18 cellular contexts compared by ENCODE assay signal in the genomic region with DNA sequence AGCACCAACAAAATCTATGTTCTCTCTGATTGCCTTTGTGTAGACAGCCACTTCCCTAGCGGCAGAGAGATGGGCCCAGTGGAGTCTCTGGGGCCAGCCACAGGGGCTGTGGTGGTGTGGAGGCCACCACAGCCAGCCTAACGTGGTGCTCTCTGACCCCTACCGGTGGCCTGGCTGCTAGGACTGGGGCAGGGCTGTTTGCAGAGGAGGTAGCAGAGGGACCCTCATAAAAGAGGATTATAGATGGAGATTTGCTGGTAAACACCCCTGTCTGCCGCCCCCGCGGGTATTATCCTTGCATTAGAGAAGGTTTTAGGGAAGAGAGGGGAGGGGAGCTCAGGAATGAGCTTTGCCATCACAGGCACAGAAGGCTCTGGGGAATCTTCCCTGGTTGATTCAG.
DNase-seq lines count a peak whose midpoint lies in the region; ATAC-seq and TF ChIP-seq lines count a peak whose summit lies in the region.
"Had no signal": no experiment of that assay in that cellular context is flagged by ENCODE, and none has a peak within 500 bp of the region (broad histone marks: within the 10 kb centered on the region; RNA-seq: fewer than 3 reads in every experiment).

No MANE protein-coding gene starts in this region.

- intact Hi-C loops in ovary (cut with DNase I), result no loop called here

- CTCF ChIA-PET in HEK293 (lab: Yijun Ruan, JAX) (interaction anchor here (1.6 kb wide), 1 partner anchor 79 kb away, joined by 4 read pairs; no protein-coding TSS in a partner anchor), WTC11 (lab: Charles Lee) (interaction anchor here (0.6 to 2.1 kb wide), 5 partner anchors 14 to 236 kb away, joined by 3 to 7 read pairs (median 4); no protein-coding TSS in a partner anchor)

- H3K4me1 Mint-ChIP-seq in WTC11 (peaks cover 18% of the 10 kb centered on the region), neural crest cell (peaks cover 12% of the 10 kb centered on the region)
- H3K4me1 Mint-ChIP-seq: CD14-positive monocyte had no signal

- H3K27me3 Mint-ChIP-seq in WTC11 (ENCODE audit: low read depth), result no peaks in the 10 kb centered on the region
- H3K27me3 Mint-ChIP-seq in neural crest cell (ENCODE audit: low read depth), result no peaks in the 10 kb centered on the region

- in situ Hi-C loops in GM13977 (cut with MboI; ENCODE audit: low pct_unique_long_range_greater_than_20kb, low sequenced_read_pairs, unreplicated experiment), result no loop called here

- no peak for DNase-seq in GM06990 (ENCODE audit: extremely low read depth, insufficient read length)
- DNase-seq in WTC11 (ENCODE audit: low spot score), result peak; percentile 24
- no peak for DNase-seq in neural crest cell (ENCODE audit: low read depth, low spot score)
- DNase-seq in activated naive CD4-positive, alpha-beta T cell treated with anti-CD3 and anti-CD28 coated beads, Interleukin-2, amount 50 U/mL, for 16 hours, result no peak
- DNase-seq in GM13977 (ENCODE audit: low spot score), result no peak
- no peak for DNase-seq in ovary
- no peak for DNase-seq in NK-92 (lab: John Stamatoyannopoulos, UW; ENCODE audit: unreplicated experiment)
- DNase-seq: ACHN, AML-193, EL, NCI-H1092, NCI-H1694, NCI-H345, NCI-H69, Peyer's patch had no signal

- no peak for ATAC-seq in WTC11
- ATAC-seq: Right ventricle myocardium inferior had no signal

- no peaks in the 10 kb centered on the region for H3K4me1 ChIP-seq in HEK293 (ENCODE audit: control insufficient read depth, insufficient read depth, low read length)
- H3K4me1 ChIP-seq in ovary (ENCODE audit: insufficient read depth), result no peaks in the 10 kb centered on the region
- H3K4me1 ChIP-seq: Peyer's patch had no signal

- TF ChIP-seq EP300 in ovary (IDR thresholded peaks at IDR 0.05), result no peak

- WGBS in ovary, 3 donors, result 61 to 82% (median 73%) methylated on average over 6 of the region's 6 CpGs

- H3K27ac Mint-ChIP-seq in WTC11, result no peak overlapping the region
- H3K27ac Mint-ChIP-seq in neural crest cell (ENCODE audit: unreplicated experiment), result no peak overlapping the region

- H3K36me3 Mint-ChIP-seq in WTC11 (no peaks in the 10 kb centered on the region), neural crest cell (ENCODE audit: low read depth) (no peaks in the 10 kb centered on the region)
- H3K36me3 Mint-ChIP-seq: CD14-positive monocyte had no signal

- H3K27ac ChIP-seq in HEK293 (ENCODE audit: extremely low read depth, low read depth, low read length), result no peak overlapping the region
- H3K27ac ChIP-seq in ovary, result no peak overlapping the region
- H3K27ac ChIP-seq: Peyer's patch had no signal

- H3K27me3 ChIP-seq in GM06990 (replicated peaks; ENCODE audit: control insufficient read depth, insufficient read depth, low read length) (peaks cover 2% of the 10 kb centered on the region; the same call in 1 of the 2 replicates), ovary (no peaks in the 10 kb centered on the region)
- H3K27me3 ChIP-seq: Peyer's patch had no signal

- TF ChIP-seq CTCF in GM06990 (IDR thresholded peaks at IDR 0.05; ENCODE audit: insufficient read depth, low read length, poor library complexity, severe bottlenecking) (peak; percentile 16), HEK293 (tag by site-specific recombination; IDR thresholded peaks at IDR 0.05) (no peak), WTC11 (IDR thresholded peaks at IDR 0.05) (no peak), neural crest cell (conservative IDR thresholded peaks at IDR 0.05) (peak; percentile 17), GM13977 (IDR thresholded peaks at IDR 0.05; ENCODE audit: extremely low read depth, insufficient read depth, missing control alignments) (no peak), ovary (IDR thresholded peaks at IDR 0.05) (no peak)

- no peak overlapping the region for H3K4me3 ChIP-seq in GM06990 (replicated peaks; ENCODE audit: low read depth, low read length)
- no peak overlapping the region for H3K4me3 ChIP-seq in HEK293 (ENCODE audit: low read depth, low read length)
- H3K4me3 ChIP-seq in ovary, result no peak overlapping the region
- H3K4me3 ChIP-seq: Peyer's patch had no signal

- H3K4me3 Mint-ChIP-seq in WTC11 (no peak overlapping the region), neural crest cell (no peak overlapping the region)
- H3K4me3 Mint-ChIP-seq: CD14-positive monocyte had no signal

- no peaks in the 10 kb centered on the region for H3K9me3 ChIP-seq in HEK293 (ENCODE audit: control insufficient read depth, insufficient read depth, low read depth, low read length)
- H3K9me3 ChIP-seq in ovary, result no peaks in the 10 kb centered on the region
- H3K9me3 ChIP-seq: Peyer's patch had no signal

- H3K9me3 Mint-ChIP-seq in WTC11 (no peaks in the 10 kb centered on the region), neural crest cell (no peaks in the 10 kb centered on the region)
- H3K9me3 Mint-ChIP-seq: CD14-positive monocyte had no signal

- POLR2A ChIA-PET in HEK293 (lab: Yijun Ruan, JAX) (no interaction called here), WTC11 (lab: Charles Lee) (no interaction called here)

- H3K36me3 ChIP-seq in GM06990 (ENCODE audit: control insufficient read depth, insufficient read depth, low read length) (no peaks in the 10 kb centered on the region), HEK293 (ENCODE audit: control insufficient read depth in 2 of 2, insufficient read depth in 1 of 2, low read length in 2 of 2) (no peaks in the 10 kb centered on the region), ovary (no peaks in the 10 kb centered on the region)
- H3K36me3 ChIP-seq: Peyer's patch had no signal

- TF ChIP-seq POLR2A in ovary (IDR thresholded peaks at IDR 0.05), result no peak

TF ChIP-seq in HEK293, 187 proteins besides CTCF, POLR2A, EP300 and RAD21:
- TF ChIP-seq YY2 (tag by site-specific recombination; IDR thresholded peaks at IDR 0.05) (no peak), ZFHX2 (tag by site-specific recombination; conservative IDR thresholded peaks at IDR 0.05) (0 out of 2 replicates have a peak, but pooled peaks have one; percentile 17)

TF ChIP-seq in WTC11, 78 proteins besides CTCF, POLR2A, EP300 and RAD21:
- no peak for TF ChIP-seq SP1 (CRISPR knock-in tag; conservative IDR thresholded peaks at IDR 0.05)
- no peak for TF ChIP-seq NFATC4 (CRISPR knock-in tag; IDR thresholded peaks at IDR 0.05)
- TF ChIP-seq, protein P1, sequence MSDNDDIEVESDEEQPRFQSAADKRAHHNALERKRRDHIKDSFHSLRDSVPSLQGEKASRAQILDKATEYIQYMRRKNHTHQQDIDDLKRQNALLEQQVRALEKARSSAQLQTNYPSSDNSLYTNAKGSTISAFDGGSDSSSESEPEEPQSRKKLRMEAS (CRISPR knock-in tag; IDR thresholded peaks at IDR 0.05), result no peak
- TF ChIP-seq HMGXB4 (CRISPR knock-in tag; IDR thresholded peaks at IDR 0.05), result no peak
- TF ChIP-seq ELF4 (CRISPR knock-in tag; IDR thresholded peaks at IDR 0.05; ENCODE audit: low read depth), result no peak
- TF ChIP-seq RELA (CRISPR knock-in tag; IDR thresholded peaks at IDR 0.05; ENCODE audit: borderline replicate concordance), result no peak
- TF ChIP-seq, protein P2, sequence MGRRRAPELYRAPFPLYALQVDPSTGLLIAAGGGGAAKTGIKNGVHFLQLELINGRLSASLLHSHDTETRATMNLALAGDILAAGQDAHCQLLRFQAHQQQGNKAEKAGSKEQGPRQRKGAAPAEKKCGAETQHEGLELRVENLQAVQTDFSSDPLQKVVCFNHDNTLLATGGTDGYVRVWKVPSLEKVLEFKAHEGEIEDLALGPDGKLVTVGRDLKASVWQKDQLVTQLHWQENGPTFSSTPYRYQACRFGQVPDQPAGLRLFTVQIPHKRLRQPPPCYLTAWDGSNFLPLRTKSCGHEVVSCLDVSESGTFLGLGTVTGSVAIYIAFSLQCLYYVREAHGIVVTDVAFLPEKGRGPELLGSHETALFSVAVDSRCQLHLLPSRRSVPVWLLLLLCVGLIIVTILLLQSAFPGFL (CRISPR knock-in tag; IDR thresholded peaks at IDR 0.05; ENCODE audit: borderline replicate concordance), result no peak
- TF ChIP-seq E2F5 (CRISPR knock-in tag; IDR thresholded peaks at IDR 0.05), result no peak
- no peak for TF ChIP-seq FOXJ3 (CRISPR knock-in tag; IDR thresholded peaks at IDR 0.05; ENCODE audit: borderline replicate concordance)
- TF ChIP-seq NR2C2 (CRISPR knock-in tag; IDR thresholded peaks at IDR 0.05), result no peak

Comparison
In these comparisons a context has a peak if more than half of its experiments do, and no peak if none do; other contexts are left out.
1. CTCF ChIP-seq: peak in GM06990 (single experiment) and neural crest cell (single experiment); none in HEK293 (single experiment), WTC11 (single experiment), GM13977 (single experiment) and ovary (0 of 3).